In the genomic region with DNA sequence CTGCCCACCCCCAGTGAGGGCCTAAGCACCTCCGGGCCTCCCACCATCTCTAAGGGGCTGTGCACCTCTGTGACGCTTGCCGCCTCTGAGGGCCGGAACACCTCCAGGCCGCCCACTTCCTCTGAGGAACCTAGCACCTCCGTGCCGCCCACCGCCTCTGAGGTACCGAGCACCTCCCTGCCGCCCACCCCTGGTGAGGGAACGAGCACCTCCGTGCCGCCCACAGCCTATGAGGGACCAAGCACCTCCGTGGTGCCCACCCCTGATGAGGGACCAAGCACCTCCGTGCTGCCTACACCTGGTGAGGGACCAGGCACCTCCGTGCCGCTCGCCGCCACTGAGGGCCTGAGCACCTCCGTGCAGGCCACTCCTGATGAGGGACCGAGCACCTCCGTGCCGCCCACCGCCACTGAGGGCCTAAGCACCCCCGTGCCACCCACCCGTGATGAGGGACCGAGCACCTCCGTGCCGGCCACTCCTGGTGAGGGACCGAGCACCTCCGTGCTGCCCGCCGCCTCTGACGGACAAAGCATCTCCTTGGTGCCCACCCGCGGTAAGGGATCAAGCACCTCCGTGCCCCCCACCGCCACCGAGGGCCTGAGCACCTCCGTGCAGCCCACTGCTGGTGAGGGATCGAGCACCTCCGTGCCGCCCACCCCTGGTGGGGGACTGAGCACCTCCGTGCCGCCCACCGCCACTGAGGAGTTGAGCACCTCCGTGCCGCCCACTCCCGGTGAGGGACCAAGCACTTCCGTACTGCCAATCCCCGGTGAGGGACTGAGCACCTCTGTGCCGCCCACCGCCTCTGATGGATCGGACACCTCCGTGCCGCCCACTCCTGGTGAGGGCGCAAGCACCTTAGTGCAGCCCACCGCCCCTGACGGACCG, we compare ENCODE assay signal across 8 cellular contexts. TPM values are rescaled to one million over a fixed set of nuclear protein-coding genes. Genes with fewer than 3 reads are reported as not detected.
DNase-seq lines count a peak whose midpoint lies in the region; ATAC-seq and TF ChIP-seq lines count a peak whose summit lies in the region.

No MANE protein-coding gene starts in this region.

- H3K9me3 ChIP-seq in MG63 (no peaks in the 10 kb centered on the region), left ventricle myocardium inferior (replicated peaks) (no peaks in the 10 kb centered on the region), sigmoid colon (no peaks in the 10 kb centered on the region)

- H3K4me3 Mint-ChIP-seq in CD14-positive monocyte: peak overlapping the region; percentile 78 to 88

- H3K36me3 Mint-ChIP-seq in CD14-positive monocyte: no peaks in the 10 kb centered on the region

- H3K27ac ChIP-seq in left ventricle myocardium inferior (replicated peaks): no peak overlapping the region
- peak overlapping the region in 2 of 4 donors; percentile 65 for H3K27ac ChIP-seq in sigmoid colon

- TF ChIP-seq POLR2A in sigmoid colon (IDR thresholded peaks at IDR 0.05): no peak

- H3K27me3 Mint-ChIP-seq in CD14-positive monocyte (ENCODE audit: low read depth in 3 of 3): peaks cover 7 to 14% (median 12%) of the 10 kb centered on the region in 3 donors

- H3K4me1 Mint-ChIP-seq in CD14-positive monocyte: peaks cover 6% of the 10 kb centered on the region

- DNase-seq in CD14-positive monocyte (ENCODE audit: low spot score) (peak; percentile 45), MG63 (no peak), left ventricle myocardium inferior (no peak), sigmoid colon (peak; percentile 68), HEK293T (ENCODE audit: extremely low spot score) (no peak), GM19240 (ENCODE audit: insufficient read length, low spot score) (no peak)
- DNase-seq in activated naive CD4-positive, alpha-beta T cell treated with Interleukin-2 at 50 U/mL for 16 hours: peak; percentile 44

- no peak for TF ChIP-seq CTCF in CD14-positive monocyte (IDR thresholded peaks at IDR 0.05)
- no peak for TF ChIP-seq CTCF in left ventricle myocardium inferior (IDR thresholded peaks at IDR 0.05; ENCODE audit: borderline replicate concordance)
- no peak for TF ChIP-seq CTCF in sigmoid colon (IDR thresholded peaks at IDR 0.05)

- intact Hi-C loops in CD14-positive monocyte (cut with micrococcal nuclease): no loop called here
- intact Hi-C loops in left ventricle myocardium inferior (cut with micrococcal nuclease): no loop called here
- intact Hi-C loops in sigmoid colon (cut with DNase I): no loop called here

- TF ChIP-seq EP300 in sigmoid colon (IDR thresholded peaks at IDR 0.05): no peak

- 24 to 35% methylated on average over 60 of the region's 60 CpGs for WGBS in sigmoid colon, 2 donors

- H3K4me3 ChIP-seq in MG63: peak overlapping the region; percentile 52
- H3K4me3 ChIP-seq in left ventricle myocardium inferior: peak overlapping the region; percentile 75
- peak overlapping the region; percentile 49 to 69 (median 64) for H3K4me3 ChIP-seq in sigmoid colon

- H3K9me3 Mint-ChIP-seq in CD14-positive monocyte: peaks cover 0 to 2% (median 0%) of the 10 kb centered on the region in 7 donors

- H3K4me1 ChIP-seq in left ventricle myocardium inferior: peaks cover 10% of the 10 kb centered on the region
- peaks cover 0 to 10% (median 0%) of the 10 kb centered on the region in 4 donors for H3K4me1 ChIP-seq in sigmoid colon

- ATAC-seq in GM21619 (IDR thresholded peaks at IDR 0.05; ENCODE audit: unreplicated experiment): peak; percentile 37

- no peaks in the 10 kb centered on the region for H3K27me3 ChIP-seq in MG63
- no peaks in the 10 kb centered on the region for H3K27me3 ChIP-seq in left ventricle myocardium inferior (ENCODE audit: low read depth)
- H3K27me3 ChIP-seq in sigmoid colon: no peaks in the 10 kb centered on the region

- POLR2A ChIA-PET in HEK293T (lab: Yijun Ruan, JAX): no interaction called here

- H3K27ac Mint-ChIP-seq in CD14-positive monocyte: no peak overlapping the region

- CTCF ChIA-PET in HEK293T (lab: Yijun Ruan, JAX): no interaction called here

- H3K36me3 ChIP-seq in MG63: no peaks in the 10 kb centered on the region
- no peaks in the 10 kb centered on the region for H3K36me3 ChIP-seq in left ventricle myocardium inferior
- H3K36me3 ChIP-seq in sigmoid colon: no peaks in the 10 kb centered on the region

TF ChIP-seq in HEK293T, 16 proteins besides CTCF, POLR2A, EP300 and RAD21:
- TF ChIP-seq LEF1 (IDR thresholded peaks at IDR 0.05; ENCODE audit: borderline replicate concordance): no peak
- no peak for TF ChIP-seq FOXK2 (IDR thresholded peaks at IDR 0.05)
- no peak for TF ChIP-seq SP1 (IDR thresholded peaks at IDR 0.05)

RNA-seq across cellular contexts. Expression of a gene that starts 1.0 kb away (rescaled TPM):
- polyA plus RNA-seq in CD14-positive monocyte (not detected), sigmoid colon (1 to 10 TPM in 1 of 3 donors, under 1 TPM in 1, not detected in 1; 0.60 to 2.0 TPM)
- total RNA-seq in MG63 (2014; rRNA removed; shearing (Covaris generic); ENCODE audit: low replicate concordance): 0.76 and 1.5 TPM in 2 replicates
- total RNA-seq in left ventricle myocardium inferior (3.3 TPM), sigmoid colon (1 to 10 TPM; 1.4 to 2.5 (median 1.9) TPM)

Comparison
In these comparisons a context has a peak if more than half of its experiments do, and no peak if none do; other contexts are left out.
1. DNase-seq: peak in CD14-positive monocyte (single experiment), activated naive CD4-positive, alpha-beta T cell treated with Interleukin-2 at 50 U/mL for 16 hours (single experiment) and sigmoid colon (single experiment); none in MG63 (single experiment), left ventricle myocardium inferior (single experiment), HEK293T (single experiment) and GM19240 (single experiment).
2. Peak in every context shown above with its lines, with median percentiles within 50 percentile points of each other: H3K4me3 ChIP-seq.